ENCODE assay signal across 23 cellular contexts in the genomic region with DNA sequence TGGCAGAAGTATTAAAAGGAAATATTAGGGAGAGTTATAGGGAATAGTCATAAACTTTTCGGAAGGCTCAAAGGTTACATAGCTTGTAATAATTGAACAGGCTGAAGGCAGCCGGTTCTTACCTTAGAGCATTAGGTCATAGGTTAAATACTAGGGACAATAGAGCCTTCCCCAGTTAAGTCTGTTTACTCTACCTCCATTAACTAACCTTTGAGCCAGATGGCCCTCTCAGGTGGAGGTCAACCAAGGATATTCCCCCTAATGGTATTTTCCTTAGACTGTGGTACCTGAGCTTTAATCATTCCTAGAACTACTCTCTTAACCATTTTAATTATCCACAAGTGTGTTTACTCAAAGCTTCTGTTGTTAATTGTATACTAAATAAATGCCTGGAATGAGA.
DNase-seq lines count a peak whose midpoint lies in the region; ATAC-seq and TF ChIP-seq lines count a peak whose summit lies in the region.
"Had no signal": no experiment of that assay in that cellular context is flagged by ENCODE, and none has a peak within 500 bp of the region (broad histone marks: within the 10 kb centered on the region; RNA-seq: fewer than 3 reads in every experiment).

No MANE protein-coding gene starts in this region.

- H3K36me3 ChIP-seq in Caco-2 (ENCODE audit: control insufficient read depth, insufficient read depth, low read length), result no peaks in the 10 kb centered on the region
- H3K36me3 ChIP-seq: SJSA1 had no signal

- no peak overlapping the region for H3K4me3 Mint-ChIP-seq in Caco-2 (ENCODE audit: unreplicated experiment)
- H3K4me3 Mint-ChIP-seq in HFFc6, result no peak overlapping the region
- no peak overlapping the region for H3K4me3 Mint-ChIP-seq in activated T-cell treated with anti-CD3 and anti-CD28 coated beads, Interleukin-2, amount 50 U/mL, for 24 hours
- H3K4me3 Mint-ChIP-seq: B cell; CD8-positive, alpha-beta T cell had no signal

- ATAC-seq in HG02884 (IDR thresholded peaks at IDR 0.05; ENCODE audit: unreplicated experiment), result no peak
- ATAC-seq: CD8-positive, alpha-beta T cell had no signal

- H3K36me3 Mint-ChIP-seq in Caco-2 (ENCODE audit: insufficient read depth, unreplicated experiment), result no peaks in the 10 kb centered on the region
- H3K36me3 Mint-ChIP-seq in HFFc6 (ENCODE audit: low read depth), result no peaks in the 10 kb centered on the region
- no peaks in the 10 kb centered on the region for H3K36me3 Mint-ChIP-seq in activated T-cell treated with anti-CD3 and anti-CD28 coated beads, Interleukin-2, amount 50 U/mL, for 24 hours (ENCODE audit: low read depth)
- H3K36me3 Mint-ChIP-seq: CD8-positive, alpha-beta T cell had no signal

- H3K9me3 ChIP-seq in Caco-2, result no peaks in the 10 kb centered on the region
- H3K9me3 ChIP-seq: SJSA1 had no signal

- CTCF ChIA-PET in Caco-2 (lab: Charles Lee), result no interaction called here

- BruUV-seq in Caco-2 (replicated peaks; lab: Mats Ljungman, UMichigan), result no TSS peak

- H3K4me1 Mint-ChIP-seq in Caco-2 (ENCODE audit: low read depth, unreplicated experiment) (peaks cover 10% of the 10 kb centered on the region), HFFc6 (ENCODE audit: low read depth) (no peaks in the 10 kb centered on the region)
- no peaks in the 10 kb centered on the region for H3K4me1 Mint-ChIP-seq in activated T-cell treated with anti-CD3 and anti-CD28 coated beads, Interleukin-2, amount 50 U/mL, for 24 hours (ENCODE audit: low read depth)
- H3K4me1 Mint-ChIP-seq: B cell had no signal

- DNase-seq in Caco-2 (peak; percentile 21 to 35), DMS53 (lab: John Stamatoyannopoulos, UW) (peak; percentile 68), NCI-H774 (lab: John Stamatoyannopoulos, UW) (peak; percentile 42), mucosa of gallbladder (ENCODE audit: low spot score) (peak; percentile 35), HFFc6 (no peak)
- no peak for DNase-seq in activated T-cell treated with anti-CD3 and anti-CD28 coated beads, Interleukin-2, amount 50 U/mL, for 24 hours
- DNase-seq: CD8-positive, alpha-beta T cell; DMS 273 treated with DMSO at 0.1 percent for 48 hours; GM23248; H7; KBM-7; MV-4-11; NCI-H1105; NCI-H1694; NCI-H2029 treated with DMSO at 0.1 percent for 48 hours; NCI-H2171; NCI-H226; NCI-H510A; Right ventricle myocardium superior; RPMI8226 had no signal

- TF ChIP-seq CTCF in Caco-2 (IDR thresholded peaks at IDR 0.05; ENCODE audit: insufficient read depth in 1 of 2, low read depth in 1 of 2, low read length in 1 of 2, severe bottlenecking in 1 of 2, unreplicated experiment in 1 of 2), result no peak
- no peak for TF ChIP-seq CTCF in HFFc6 (IDR thresholded peaks at IDR 0.05)

- peaks cover 12% of the 10 kb centered on the region for H3K4me1 ChIP-seq in Caco-2
- H3K4me1 ChIP-seq: SJSA1 had no signal

- H3K4me3 ChIP-seq in Caco-2 (ENCODE audit: low read depth, low read length), result no peak overlapping the region
- H3K4me3 ChIP-seq: GM23248, SJSA1 had no signal

- no peaks in the 10 kb centered on the region for H3K27me3 Mint-ChIP-seq in Caco-2 (ENCODE audit: insufficient read depth, unreplicated experiment)
- H3K27me3 Mint-ChIP-seq in HFFc6 (ENCODE audit: insufficient read depth), result no peaks in the 10 kb centered on the region
- no peaks in the 10 kb centered on the region for H3K27me3 Mint-ChIP-seq in activated T-cell treated with anti-CD3 and anti-CD28 coated beads, Interleukin-2, amount 50 U/mL, for 24 hours
- H3K27me3 Mint-ChIP-seq: B cell had no signal

- intact Hi-C loops in Caco-2 (cut with micrococcal nuclease; ENCODE audit: unreplicated experiment), result no loop called here

- POLR2A ChIA-PET in Caco-2 (lab: Charles Lee), result no interaction called here

- no peaks in the 10 kb centered on the region for H3K9me3 Mint-ChIP-seq in Caco-2 (ENCODE audit: unreplicated experiment)
- H3K9me3 Mint-ChIP-seq in HFFc6, result no peaks in the 10 kb centered on the region; the same call in 1 of the 2 replicates
- peaks cover 3% of the 10 kb centered on the region for H3K9me3 Mint-ChIP-seq in activated T-cell treated with anti-CD3 and anti-CD28 coated beads, Interleukin-2, amount 50 U/mL, for 24 hours

- H3K27ac Mint-ChIP-seq in Caco-2 (ENCODE audit: unreplicated experiment), result no peak overlapping the region
- no peak overlapping the region for H3K27ac Mint-ChIP-seq in HFFc6
- no peak overlapping the region for H3K27ac Mint-ChIP-seq in activated T-cell treated with anti-CD3 and anti-CD28 coated beads, Interleukin-2, amount 50 U/mL, for 24 hours
- H3K27ac Mint-ChIP-seq: B cell; CD8-positive, alpha-beta T cell had no signal

- H3K27me3 ChIP-seq in Caco-2 (replicated peaks; ENCODE audit: control insufficient read depth, insufficient read depth, low read length), result no peaks in the 10 kb centered on the region
- H3K27me3 ChIP-seq: SJSA1 had no signal

Comparison
In these comparisons a context has a peak if more than half of its experiments do, and no peak if none do; other contexts are left out.
1. DNase-seq: peak in Caco-2 (2 of 2), DMS53 (single experiment), NCI-H774 (single experiment) and mucosa of gallbladder (single experiment); none in HFFc6 (single experiment) and activated T-cell treated with anti-CD3 and anti-CD28 coated beads, Interleukin-2, amount 50 U/mL, for 24 hours (single experiment).